ENCODE assay signal across 18 cellular contexts in the genomic region with DNA sequence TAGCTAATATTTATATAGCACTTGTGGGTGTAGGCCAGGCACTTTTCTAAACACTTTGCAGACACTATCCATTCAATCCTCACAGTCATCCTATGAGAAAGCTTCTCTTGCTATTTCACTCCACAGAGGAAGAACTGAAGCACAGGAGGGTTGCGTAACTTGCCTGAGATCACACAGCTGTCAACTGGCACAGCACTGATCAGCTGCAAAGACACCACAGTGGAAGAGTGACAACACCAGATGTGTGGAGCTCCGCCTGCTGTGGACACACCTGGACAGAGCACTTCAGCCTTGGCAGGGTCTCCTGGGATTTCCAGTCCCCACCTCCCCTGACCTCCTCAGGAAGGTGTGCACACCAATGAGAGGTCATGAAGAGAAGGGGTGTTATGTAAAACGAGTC. TPM values are rescaled to one million over a fixed set of nuclear protein-coding genes. Genes with fewer than 3 reads are reported as not detected.
DNase-seq lines count a peak whose midpoint lies in the region; ATAC-seq, FAIRE-seq and TF ChIP-seq lines count a peak whose summit lies in the region.
"Had no signal": no experiment of that assay in that cellular context is flagged by ENCODE, and none has a peak within 500 bp of the region (broad histone marks: within the 10 kb centered on the region; RNA-seq: fewer than 3 reads in every experiment).

No MANE protein-coding gene starts in this region.

- no peaks in the 10 kb centered on the region for H3K9me1 ChIP-seq in K562 (ENCODE audit: control insufficient read depth, insufficient read depth, low read length)

- H3K4me2 ChIP-seq in K562 (ENCODE audit: insufficient read depth, low read length), result no peak overlapping the region

- no peaks in the 10 kb centered on the region for H4K20me1 ChIP-seq in K562 (replicated peaks; ENCODE audit: control insufficient read depth, insufficient read depth, low read length)

- TF ChIP-seq EP300 in K562 (IDR thresholded peaks at IDR 0.05; ENCODE audit: low read length), result no peak

- peak; percentile 70 for DNase-seq in NAMALWA (ENCODE audit: low spot score)
- no peak for DNase-seq in K562 (ENCODE audit: extremely low read depth in 1 of 4, low spot score in 3 of 4)
- no peak for DNase-seq in mucosa of descending colon
- DNase-seq in islet precursor cell, result no peak
- DNase-seq in activated CD4-positive, alpha-beta T cell treated with anti-CD3 and anti-CD28 coated beads, Interleukin-2, amount 50 U/mL, for 4 hours, result no peak
- no peak for DNase-seq in GM13976 (ENCODE audit: low spot score)
- no peak for DNase-seq in GM10266 (ENCODE audit: extremely low spot score)
- DNase-seq: activated T-cell treated with anti-CD3 and anti-CD28 coated beads for 4 hours, BE2C, DMS153, NCI-H1048, posterior cingulate gyrus, T-cell, thyroid gland had no signal

- FAIRE-seq in K562 (lab: Jason Lieb, UNC), result no peak
- FAIRE-seq: GM19239 had no signal

- no peaks in the 10 kb centered on the region for H3K4me1 ChIP-seq in K562 (replicated peaks in 1 of 2; ENCODE audit: control insufficient read depth in 2 of 2, insufficient read depth in 2 of 2, low read length in 2 of 2)
- no peaks in the 10 kb centered on the region for H3K4me1 ChIP-seq in mucosa of descending colon (ENCODE audit: low read depth)
- H3K4me1 ChIP-seq: BE2C, thyroid gland had no signal

- intact Hi-C loops in K562 (cut with micrococcal nuclease) (no loop called here), mucosa of descending colon (cut with DNase I, micrococcal nuclease) (no loop called here)

- in situ Hi-C loops in K562 (cut with MboI) (no loop called here), GM13976 (cut with MboI; ENCODE audit: low sequenced_read_pairs, unreplicated experiment) (loop anchor here (25.0 kb wide), 2 partner anchors 99 to 801 kb away; no protein-coding TSS in a partner anchor)

- no peaks in the 10 kb centered on the region for H3K79me2 ChIP-seq in K562 (ENCODE audit: control insufficient read depth, insufficient read depth, low read length)

- no peaks in the 10 kb centered on the region for H3K9me3 ChIP-seq in K562 (replicated peaks; ENCODE audit: control insufficient read depth, insufficient read depth, low read depth, low read length)
- no peaks in the 10 kb centered on the region for H3K9me3 ChIP-seq in mucosa of descending colon
- H3K9me3 ChIP-seq: BE2C, thyroid gland had no signal

- no peak overlapping the region for H3K9ac ChIP-seq in K562 (ENCODE audit: insufficient read depth in 1 of 2, low read depth in 2 of 2, low read length in 2 of 2)

- TF ChIP-seq POLR2A in K562 (conservative IDR thresholded peaks at IDR 0.05), result no peak

- no peak overlapping the region for H3K27ac ChIP-seq in K562 (ENCODE audit: extremely low read depth, low read depth, low read length)
- H3K27ac ChIP-seq: epithelial cell of prostate, skin epidermis, thyroid gland had no signal

- no peak for TF ChIP-seq RAD21 in K562 (CRISPR knock-in tag; conservative IDR thresholded peaks at IDR 0.05 in 1 of 2, IDR thresholded peaks at IDR 0.05 in 1 of 2)

- H3K27me3 ChIP-seq in K562 (ENCODE audit: control insufficient read depth in 2 of 2, insufficient read depth in 2 of 2, low read length in 2 of 2), result peaks cover 8 to 14% of the 10 kb centered on the region in 2 experiments; a peak in 4 of 5 replicates
- H3K27me3 ChIP-seq: BE2C, thyroid gland had no signal

- WGBS in K562 (ENCODE audit: insufficient coverage, low coverage, missing lambda C conversion rate), result 4% methylated on average over 3 of the region's 3 CpGs

- CTCF ChIA-PET in K562 (lab: Yijun Ruan, JAX; ENCODE audit: low intra/inter-chr PET ratio), result no interaction called here

- no peaks in the 10 kb centered on the region for H3K36me3 ChIP-seq in K562 (ENCODE audit: control insufficient read depth, insufficient read depth, low read length)
- no peaks in the 10 kb centered on the region for H3K36me3 ChIP-seq in mucosa of descending colon (ENCODE audit: low read depth)
- H3K36me3 ChIP-seq: BE2C, thyroid gland had no signal

- TF ChIP-seq CTCF in K562 (IDR thresholded peaks at IDR 0.05 in 2 of 3, conservative IDR thresholded peaks at IDR 0.05 in 1 of 3; ENCODE audit: insufficient read depth in 2 of 3, low read depth in 1 of 3, low read length in 3 of 3) (no peak), mucosa of descending colon (IDR thresholded peaks at IDR 0.05) (no peak), GM13976 (IDR thresholded peaks at IDR 0.05; ENCODE audit: borderline replicate concordance, control extremely low read depth, extremely low read depth, insufficient read depth, missing control alignments) (no peak), GM10266 (IDR thresholded peaks at IDR 0.05; ENCODE audit: control insufficient read depth, insufficient read depth, low read depth, missing control alignments) (no peak)

- no peak overlapping the region for H3K4me3 ChIP-seq in K562
- no peak overlapping the region for H3K4me3 ChIP-seq in mucosa of descending colon
- H3K4me3 ChIP-seq: skin epidermis, thyroid gland had no signal

- peak; percentile 44 for ATAC-seq in GM21529 (IDR thresholded peaks at IDR 0.05; ENCODE audit: unreplicated experiment)
- no peak for ATAC-seq in K562
- ATAC-seq in mucosa of descending colon, result peak; percentile 28
- ATAC-seq: T-cell had no signal

- POLR2A ChIA-PET in K562 (lab: Yijun Ruan, JAX), result interaction anchor here (1.2 kb wide), 1 partner anchor 8 kb away, joined by 5 read pairs; no protein-coding TSS in a partner anchor

- H2AFZ ChIP-seq in K562 (ENCODE audit: low read depth, low read length), result no peak overlapping the region

- no TSS peak for BruUV-seq in K562 (replicated peaks; lab: Mats Ljungman, UMichigan)

RNA-seq across cellular contexts. Expression of gene CNEP1R1, which starts 13.3 kb away (rescaled TPM):
- total RNA-seq in K562 (2011; cell fraction: chromatin; rRNA removed; ENCODE audit: low replicate concordance), result 30.9 and 56.1 TPM in 2 replicates
- total RNA-seq in K562 (2011; cell fraction: nucleolus; rRNA removed), result 28.0 and 29.5 TPM in 2 replicates
- 38.5 and 53.7 TPM in 2 replicates for total RNA-seq in K562 (2011; cell fraction: nucleoplasm; rRNA removed)
- total RNA-seq in K562 (2014; rRNA removed) (7.6 and 11.8 TPM in 2 replicates), K562 (2014; rRNA removed; fragmentation: Illumina TruSeq; extraction: Trizol) (11.4 and 15.8 TPM in 2 replicates), K562 (2015; rRNA removed; fragmentation: Illumina TruSeq; extraction: Trizol) (11.7 and 13.8 TPM in 2 replicates), K562 (2021) (8.8 and 10.9 TPM in 2 replicates), mucosa of descending colon (10 to 100 TPM; 19.3 to 20.8 (median 20.3) TPM)
- polyA plus RNA-seq in K562 (2011; rRNA removed) (19.4 and 20.1 TPM in 2 replicates), K562 (2014; fragmentation: Illumina TruSeq; extraction: Trizol) (8.1 and 8.8 TPM in 2 replicates), K562 (2014; fragmentation: Nextera tagmentation; extraction: Ambion mirVana) (10 to 100 TPM in 1 of 2 experiments, 1 to 10 TPM in 1; 9.7 to 10.8 TPM), K562 (2014; rRNA removed) (9.7 and 10.6 TPM in 2 replicates)
- polyA plus RNA-seq in K562 (2011; cell fraction: cytosol; rRNA removed), result 5.1 and 12.1 TPM in 2 replicates
- 18.1 and 25.9 TPM in 2 replicates for polyA plus RNA-seq in K562 (2011; cell fraction: nucleus; rRNA removed)
- polyA plus RNA-seq in K562 (2012), result 6.9 and 7.8 TPM in 2 replicates
- 23.6 and 25.8 TPM in 2 replicates for polyA minus RNA-seq in K562 (2011; rRNA and poly(A)+ RNA removed)
- 9.8 and 10.5 TPM in 2 replicates for polyA minus RNA-seq in K562 (2011; cell fraction: cytosol; rRNA and poly(A)+ RNA removed)
- polyA minus RNA-seq in K562 (2011; cell fraction: nucleus; rRNA and poly(A)+ RNA removed), result 16.2 and 23.8 TPM in 2 replicates

RNA-seq across cellular contexts. Expression of gene HEATR3, which starts 54.1 kb away (rescaled TPM):
- total RNA-seq in K562 (2011; cell fraction: chromatin; rRNA removed; ENCODE audit: low replicate concordance), result 22.3 and 30.6 TPM in 2 replicates
- total RNA-seq in K562 (2011; cell fraction: nucleolus; rRNA removed), result 20.1 and 22.7 TPM in 2 replicates
- 18.8 and 20.9 TPM in 2 replicates for total RNA-seq in K562 (2011; cell fraction: nucleoplasm; rRNA removed)
- 17.8 and 23.6 TPM in 2 replicates for total RNA-seq in K562 (2014; rRNA removed)
- 18.8 and 19.0 TPM in 2 replicates for total RNA-seq in K562 (2014; rRNA removed; fragmentation: Illumina TruSeq; extraction: Trizol)
- total RNA-seq in K562 (2015; rRNA removed; fragmentation: Illumina TruSeq; extraction: Trizol), result 20.2 and 23.6 TPM in 2 replicates
- total RNA-seq in K562 (2021), result 18.9 and 19.2 TPM in 2 replicates
- polyA plus RNA-seq in K562 (2011; rRNA removed), result 21.4 and 23.7 TPM in 2 replicates
- polyA plus RNA-seq in K562 (2011; cell fraction: cytosol; rRNA removed), result 12.4 and 13.1 TPM in 2 replicates
- polyA plus RNA-seq in K562 (2011; cell fraction: nucleus; rRNA removed), result 48.8 and 52.5 TPM in 2 replicates
- 8.2 and 10.9 TPM in 2 replicates for polyA plus RNA-seq in K562 (2012)
- 16.5 and 30.2 TPM in 2 replicates for polyA plus RNA-seq in K562 (2014; fragmentation: Illumina TruSeq; extraction: Trizol)
- polyA plus RNA-seq in K562 (2014; fragmentation: Nextera tagmentation; extraction: Ambion mirVana), result 1 to 10 TPM; 1.7 to 3.7 TPM
- polyA plus RNA-seq in K562 (2014; rRNA removed), result 16.7 and 17.5 TPM in 2 replicates
- polyA minus RNA-seq in K562 (2011; rRNA and poly(A)+ RNA removed), result 16.7 and 22.1 TPM in 2 replicates
- 10.0 and 16.2 TPM in 2 replicates for polyA minus RNA-seq in K562 (2011; cell fraction: cytosol; rRNA and poly(A)+ RNA removed)
- polyA minus RNA-seq in K562 (2011; cell fraction: nucleus; rRNA and poly(A)+ RNA removed), result 19.5 and 21.8 TPM in 2 replicates
- 10 to 100 TPM; 19.1 to 24.1 (median 22.1) TPM for total RNA-seq in mucosa of descending colon
